ENCODE assay signal across 8 cellular contexts in the genomic region with DNA sequence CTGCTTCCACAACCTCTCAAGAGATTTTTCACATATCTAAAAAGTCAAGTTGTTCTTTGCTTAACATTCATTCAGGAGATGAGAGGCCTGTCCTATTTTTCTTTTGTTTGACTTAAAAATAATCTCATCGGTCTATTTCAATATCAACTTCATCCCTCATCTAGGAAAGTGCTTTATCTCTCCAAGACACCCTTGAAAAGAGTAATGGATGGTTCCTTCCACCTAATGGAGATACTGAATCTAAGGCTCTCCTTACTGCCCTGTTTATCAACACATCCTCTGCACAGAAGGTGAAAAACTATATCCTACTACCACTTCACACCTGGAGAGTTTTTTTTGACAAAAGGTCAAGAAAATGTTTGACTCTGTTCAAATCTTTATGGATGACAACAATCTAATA.
A peak's percentile ranks its signal among the peaks of the same experiment; 100 is the strongest.
DNase-seq lines count a peak whose midpoint lies in the region; ATAC-seq lines count a peak whose summit lies in the region.

No MANE protein-coding gene starts in this region.

- no peak for ATAC-seq in HG03571 (IDR thresholded peaks at IDR 0.05; ENCODE audit: unreplicated experiment)

- peaks cover 33% of the 10 kb centered on the region for H3K4me1 Mint-ChIP-seq in dendritic cell treated with granulocyte-macrophage colony-stimulating factor and Interleukin-4, amounts not matched to agents 40 ng/mL and 50 ng/mL, for 4 days (ENCODE audit: low read depth)

- intact Hi-C loops in dendritic cell treated with granulocyte-macrophage colony-stimulating factor and Interleukin-4, amounts not matched to agents 40 ng/mL and 50 ng/mL, for 4 days (cut with micrococcal nuclease): loop anchor here (2.0 to 10.0 kb wide), 4 partner anchors 19 to 293 kb away; a partner anchor contains a TSS

- peaks cover 22% of the 10 kb centered on the region for H3K4me1 ChIP-seq in neuron (ENCODE audit: insufficient read depth, low read length)

- H3K27me3 ChIP-seq in neuron (ENCODE audit: insufficient read depth, low read length): no peaks in the 10 kb centered on the region

- H3K27ac Mint-ChIP-seq in dendritic cell treated with granulocyte-macrophage colony-stimulating factor and Interleukin-4, amounts not matched to agents 40 ng/mL and 50 ng/mL, for 4 days: peak overlapping the region; percentile 100

- H3K4me3 Mint-ChIP-seq in dendritic cell treated with granulocyte-macrophage colony-stimulating factor and Interleukin-4, amounts not matched to agents 40 ng/mL and 50 ng/mL, for 4 days: peak overlapping the region; percentile 88

- H3K36me3 ChIP-seq in neuron (ENCODE audit: insufficient read depth, low read length): peaks cover 3% of the 10 kb centered on the region

- H3K9me3 ChIP-seq in neuron (ENCODE audit: low read length): peaks cover 12% of the 10 kb centered on the region

- peaks cover 56% of the 10 kb centered on the region for H3K36me3 Mint-ChIP-seq in dendritic cell treated with granulocyte-macrophage colony-stimulating factor and Interleukin-4, amounts not matched to agents 40 ng/mL and 50 ng/mL, for 4 days (ENCODE audit: low read depth)

- H3K9me3 Mint-ChIP-seq in dendritic cell treated with granulocyte-macrophage colony-stimulating factor and Interleukin-4, amounts not matched to agents 40 ng/mL and 50 ng/mL, for 4 days: no peaks in the 10 kb centered on the region

- peak overlapping the region; percentile 84 for H3K4me3 ChIP-seq in neuron (ENCODE audit: low read length)

- no peak overlapping the region for H2AFZ ChIP-seq in neuron (ENCODE audit: low read depth, low read length)

- H3K27me3 Mint-ChIP-seq in dendritic cell treated with granulocyte-macrophage colony-stimulating factor and Interleukin-4, amounts not matched to agents 40 ng/mL and 50 ng/mL, for 4 days: no peaks in the 10 kb centered on the region

- peak; percentile 40 for DNase-seq in DMS79 treated with DMSO at 0.1 percent for 48 hours (lab: John Stamatoyannopoulos, UW)
- peak; percentile 13 for DNase-seq in NCI-H69 (lab: John Stamatoyannopoulos, UW)
- no peak for DNase-seq in GDM1 (lab: John Stamatoyannopoulos, UW)
- no peak for DNase-seq in T1000 (lab: John Stamatoyannopoulos, UW)
- DNase-seq in RPMI8226: no peak

Comparison
In these comparisons a context has a peak if more than half of its experiments do, and no peak if none do; other contexts are left out.
1. DNase-seq: peak in DMS79 treated with DMSO at 0.1 percent for 48 hours (single experiment) and NCI-H69 (single experiment); none in GDM1 (single experiment), T1000 (single experiment) and RPMI8226 (single experiment).